ENCODE assay signal across 16 cellular contexts in genomic region chr10:28120043-28120749, GRCh38.
DNase-seq lines count a peak whose midpoint lies in the region; ATAC-seq and TF ChIP-seq lines count a peak whose summit lies in the region.
"Had no signal": no experiment of that assay in that cellular context is flagged by ENCODE, and none has a peak within 500 bp of the region (broad histone marks: within the 10 kb centered on the region; RNA-seq: fewer than 3 reads in every experiment).

No MANE protein-coding gene starts in this region.

- H3K4me2 ChIP-seq in MM.1S (ENCODE audit: low read depth, low read length), result peak overlapping the region; percentile 5; the same call in 1 of the 2 replicates
- H3K4me2 ChIP-seq: BLaER1 had no signal

- H3K9me2 ChIP-seq in MM.1S (replicated peaks; ENCODE audit: insufficient read depth, low read length), result no peaks in the 10 kb centered on the region

- no peaks in the 10 kb centered on the region for H3K36me3 ChIP-seq in MM.1S (replicated peaks; ENCODE audit: insufficient read depth, low read length)

- H3K4me3 Mint-ChIP-seq in MCF 10A (ENCODE audit: unreplicated experiment) (no peak overlapping the region), mesothelial cell of epicardium (no peak overlapping the region)
- H3K4me3 Mint-ChIP-seq: activated naive CD8-positive, alpha-beta T cell had no signal

- H3K27ac ChIP-seq in MM.1S (ENCODE audit: low read length), result no peak overlapping the region
- H3K27ac ChIP-seq: BLaER1, dorsolateral prefrontal cortex, foreskin keratinocyte had no signal

- H3K27ac Mint-ChIP-seq in MCF 10A (ENCODE audit: low read depth, unreplicated experiment), result peak overlapping the region; percentile 10
- peak overlapping the region; percentile 73 for H3K27ac Mint-ChIP-seq in mesothelial cell of epicardium
- H3K27ac Mint-ChIP-seq: activated naive CD8-positive, alpha-beta T cell had no signal

- no peak overlapping the region for H3K4me3 ChIP-seq in MM.1S (ENCODE audit: low read length)
- H3K4me3 ChIP-seq: BLaER1, dorsolateral prefrontal cortex had no signal

- CTCF ChIA-PET in MCF 10A (lab: Yijun Ruan, JAX), result interaction anchor here (0.5 kb wide), 2 partner anchors 40 to 713 kb away, joined by 3 to 4 read pairs; no protein-coding TSS in a partner anchor

- no peaks in the 10 kb centered on the region for H3K79me2 ChIP-seq in MM.1S (ENCODE audit: low read length)

- H3K27me3 Mint-ChIP-seq in MCF 10A (ENCODE audit: insufficient read depth, unreplicated experiment) (no peaks in the 10 kb centered on the region), mesothelial cell of epicardium (ENCODE audit: low read depth) (no peaks in the 10 kb centered on the region)
- H3K27me3 Mint-ChIP-seq: activated naive CD8-positive, alpha-beta T cell had no signal

- H3F3A ChIP-seq in MM.1S (ENCODE audit: insufficient read depth, low read length), result no peaks in the 10 kb centered on the region

- H3K36me3 Mint-ChIP-seq in MCF 10A (ENCODE audit: insufficient read depth, unreplicated experiment), result no peaks in the 10 kb centered on the region
- peaks cover 15% of the 10 kb centered on the region for H3K36me3 Mint-ChIP-seq in mesothelial cell of epicardium

- no peaks in the 10 kb centered on the region for H3K9me3 ChIP-seq in MM.1S (replicated peaks; ENCODE audit: insufficient read depth, low read length)
- H3K9me3 ChIP-seq: BLaER1 had no signal

- H3K4me1 ChIP-seq in MM.1S (ENCODE audit: low read length), result peaks cover 14% of the 10 kb centered on the region
- H3K4me1 ChIP-seq: BLaER1, foreskin keratinocyte had no signal

- H3K27me3 ChIP-seq in MM.1S (replicated peaks; ENCODE audit: insufficient read depth, low read length), result no peaks in the 10 kb centered on the region
- H3K27me3 ChIP-seq: BLaER1, dorsolateral prefrontal cortex, foreskin keratinocyte had no signal

- intact Hi-C loops in MCF 10A (cut with micrococcal nuclease), result no loop called here

- no peak overlapping the region for H3K9ac ChIP-seq in MM.1S (ENCODE audit: low read length)
- H3K9ac ChIP-seq: BLaER1 had no signal

- H3K4me1 Mint-ChIP-seq in MCF 10A (ENCODE audit: insufficient read depth, unreplicated experiment), result peaks cover 18% of the 10 kb centered on the region
- peaks cover 26% of the 10 kb centered on the region for H3K4me1 Mint-ChIP-seq in mesothelial cell of epicardium

- DNase-seq in D341Med (ENCODE audit: low spot score) (peak; percentile 27), MM.1S (no peak), MCF 10A (ENCODE audit: unreplicated experiment) (peak; percentile 85), mesothelial cell of epicardium (ENCODE audit: low spot score in 2 of 2, unreplicated experiment in 2 of 2) (no peak), SW 1271 (lab: John Stamatoyannopoulos, UW) (no peak)
- no peak for DNase-seq in stimulated activated CD4-positive, alpha-beta T cell treated with anti-CD3 and anti-CD28 coated beads, Interleukin-15, amount 100 ng/mL, for 24 hours
- no peak for DNase-seq in stimulated activated CD4-positive, alpha-beta T cell treated with anti-CD3 and anti-CD28 coated beads, Interleukin-4, amount 100 ng/mL, for 4 hours
- DNase-seq: foreskin keratinocyte, H7, kidney, NCI-H748 treated with DMSO at 0.1 percent for 48 hours, SIG-M5 had no signal

- no peaks in the 10 kb centered on the region for H4K20me1 ChIP-seq in MM.1S (ENCODE audit: insufficient read depth, low read length)
- H4K20me1 ChIP-seq: BLaER1 had no signal

- no peak for TF ChIP-seq CTCF in MM.1S (IDR thresholded peaks at IDR 0.05; ENCODE audit: low read length)
- no peak for TF ChIP-seq CTCF in MCF 10A (IDR thresholded peaks at IDR 0.05; ENCODE audit: unreplicated experiment)
- TF ChIP-seq CTCF in mesothelial cell of epicardium (IDR thresholded peaks at IDR 0.05; ENCODE audit: unreplicated experiment), result no peak

- H2AFZ ChIP-seq in MM.1S (ENCODE audit: low read length), result no peak overlapping the region

- no TSS peak for BruUV-seq in MCF 10A (replicated peaks; lab: Mats Ljungman, UMichigan)

- H3K9me3 Mint-ChIP-seq in MCF 10A (ENCODE audit: unreplicated experiment) (no peaks in the 10 kb centered on the region), mesothelial cell of epicardium (no peaks in the 10 kb centered on the region)

- ATAC-seq in HG03135 (IDR thresholded peaks at IDR 0.05; ENCODE audit: unreplicated experiment), result no peak
- ATAC-seq: foreskin keratinocyte had no signal

- POLR2A ChIA-PET in MCF 10A (lab: Yijun Ruan, JAX), result interaction anchor here (0.6 kb wide), 1 partner anchor 37 kb away, joined by 3 read pairs; no protein-coding TSS in a partner anchor

Comparison
In these comparisons a context has a peak if more than half of its experiments do, and no peak if none do; other contexts are left out.
1. DNase-seq: peak in D341Med (single experiment) and MCF 10A (single experiment); none in MM.1S (single experiment), mesothelial cell of epicardium (0 of 2), stimulated activated CD4-positive, alpha-beta T cell treated with anti-CD3 and anti-CD28 coated beads, Interleukin-15, amount 100 ng/mL, for 24 hours (single experiment), stimulated activated CD4-positive, alpha-beta T cell treated with anti-CD3 and anti-CD28 coated beads, Interleukin-4, amount 100 ng/mL, for 4 hours (0 of 2) and SW 1271 (0 of 2).